Comparison of ENCODE assay signal across 15 cellular contexts in genomic region chr14:51657762-51658161, GRCh38. TPM values are rescaled to one million over a fixed set of nuclear protein-coding genes. Genes with fewer than 3 reads are reported as not detected.
A peak's percentile ranks its signal among the peaks of the same experiment; 100 is the strongest.
DNase-seq lines count a peak whose midpoint lies in the region; ATAC-seq and TF ChIP-seq lines count a peak whose summit lies in the region.
"Had no signal": no experiment of that assay in that cellular context is flagged by ENCODE, and none has a peak within 500 bp of the region (broad histone marks: within the 10 kb centered on the region; RNA-seq: fewer than 3 reads in every experiment).

No MANE protein-coding gene starts in this region.

- H3K4me2 ChIP-seq in osteoblast (ENCODE audit: insufficient read depth, low read length) = peak overlapping the region; percentile 86

- TF ChIP-seq CTCF in epithelial cell of esophagus (IDR thresholded peaks at IDR 0.05; ENCODE audit: insufficient read depth, low read depth, low read length, missing control alignments) (no peak), osteoblast (IDR thresholded peaks at IDR 0.05; ENCODE audit: extremely low read depth, low read depth, low read length) (no peak)

- H3K36me3 ChIP-seq in osteoblast (ENCODE audit: insufficient read depth, low read length) = peaks cover 34% of the 10 kb centered on the region
- H3K36me3 ChIP-seq: pancreas had no signal

- peaks cover 56% of the 10 kb centered on the region for H3K4me1 ChIP-seq in osteoblast (ENCODE audit: insufficient read depth, low read length)

- H4K20me1 ChIP-seq in osteoblast (ENCODE audit: insufficient read depth, low read length) = peaks cover 92% of the 10 kb centered on the region

- H3K9me3 ChIP-seq in osteoblast (ENCODE audit: low read depth, low read length) = no peaks in the 10 kb centered on the region
- H3K9me3 ChIP-seq: pancreas had no signal

- no peaks in the 10 kb centered on the region for H3K27me3 ChIP-seq in osteoblast (ENCODE audit: insufficient read depth, low read length)
- H3K27me3 ChIP-seq: pancreas had no signal

- DNase-seq in EH (ENCODE audit: low read depth) (peak; percentile 70), LHCN-M2 (ENCODE audit: low read depth) (peak; percentile 58), epithelial cell of esophagus (ENCODE audit: low read depth) (peak; percentile 53), osteoblast (ENCODE audit: insufficient read length, low spot score, missing footprints) (no peak), retina (no peak), NCI-H2227 (lab: John Stamatoyannopoulos, UW; ENCODE audit: unreplicated experiment) (no peak)
- DNase-seq: activated CD8-positive, alpha-beta memory T cell treated with anti-CD3 and anti-CD28 coated beads, Interleukin-2, amount 50 U/mL, for 4 hours; DMS153; hypothalamus; NCI-H2171 treated with DMSO at 0.1 percent for 48 hours; pancreas; stimulated activated CD4-positive, alpha-beta T cell treated with anti-CD3 and anti-CD28 coated beads, Interleukin-4, amount 100 ng/mL, for 4 hours had no signal

- peaks cover 100% of the 10 kb centered on the region for H3K79me2 ChIP-seq in osteoblast (ENCODE audit: insufficient read depth, low read length)

- H3K27ac ChIP-seq in osteoblast (ENCODE audit: low read depth, low read length) = peak overlapping the region; percentile 46
- H3K27ac ChIP-seq: pancreas had no signal

- H3K4me3 ChIP-seq in epithelial cell of esophagus (ENCODE audit: low read length) (no peak overlapping the region), osteoblast (ENCODE audit: insufficient read depth, low read length) (peak overlapping the region; percentile 34)
- H3K4me3 ChIP-seq: K562, pancreas had no signal

- no peak overlapping the region for H2AFZ ChIP-seq in osteoblast (ENCODE audit: low read length)

- ATAC-seq in GM18870 (IDR thresholded peaks at IDR 0.05; ENCODE audit: unreplicated experiment) (no peak), HG02759 (IDR thresholded peaks at IDR 0.05; ENCODE audit: unreplicated experiment) (no peak)
- ATAC-seq: K562, pancreas had no signal

RNA-seq across cellular contexts. Expression of gene FRMD6, which starts 6.1 kb away (rescaled TPM):
- total RNA-seq in LHCN-M2 (2014; rRNA removed) (170 and 223 TPM in 2 replicates), osteoblast (584 and 701 TPM in 2 replicates)
- polyA plus RNA-seq in LHCN-M2 (2012) = 117 TPM

Comparison
In these comparisons a context has a peak if more than half of its experiments do, and no peak if none do; other contexts are left out.
1. DNase-seq: peak in EH (single experiment), LHCN-M2 (single experiment) and epithelial cell of esophagus (single experiment); none in osteoblast (single experiment), retina (single experiment) and NCI-H2227 (single experiment).